7 cellular contexts compared by ENCODE assay signal in genomic region chr6:55617272-55617671, GRCh38. TPM values are rescaled to one million over a fixed set of nuclear protein-coding genes. Genes with fewer than 3 reads are reported as not detected.
DNase-seq lines count a peak whose midpoint lies in the region; FAIRE-seq and TF ChIP-seq lines count a peak whose summit lies in the region.

No MANE protein-coding gene starts in this region.

- intact Hi-C loops in prostate gland (cut with DNase I) = no loop called here

- no peak overlapping the region for H3K9ac ChIP-seq in H1 (replicated peaks in 1 of 4; ENCODE audit: extremely low read depth in 1 of 4, low read depth in 3 of 4, low read length in 3 of 4)

- peak; percentile 63 to 77 for TF ChIP-seq RAD21 in H1 (IDR thresholded peaks at IDR 0.05 in 1 of 2, conservative IDR thresholded peaks at IDR 0.05 in 1 of 2; ENCODE audit: low read depth in 2 of 2, low read length in 2 of 2)

- no peak overlapping the region for H2BK120ac ChIP-seq in H1 (replicated peaks; ENCODE audit: low read depth, low read length)

- H2BK20ac ChIP-seq in H1 (ENCODE audit: low read length) = no peak overlapping the region

- no peak overlapping the region for H4K5ac ChIP-seq in H1 (ENCODE audit: insufficient read length, low read depth, low read length)

- no peak overlapping the region for H4K91ac ChIP-seq in H1 (replicated peaks; ENCODE audit: insufficient read length, low read length)

- no peak overlapping the region for H3K4me3 Mint-ChIP-seq in immature natural killer cell

- H3K18ac ChIP-seq in H1 (ENCODE audit: extremely low read depth, low read length) = no peak overlapping the region; the same call in 1 of the 2 replicates

- POLR2A ChIA-PET in HEK293 (lab: Yijun Ruan, JAX) = no interaction called here
- POLR2A ChIA-PET in H1 (lab: Charles Lee; ENCODE audit: partially characterized antibody) = no interaction called here

- no peak overlapping the region for H4K8ac ChIP-seq in H1 (ENCODE audit: extremely low read depth, insufficient read depth, low read length)

- H2BK12ac ChIP-seq in H1 (ENCODE audit: low read depth, low read length) = no peak overlapping the region

- H3K4me1 ChIP-seq in HEK293 (ENCODE audit: control insufficient read depth, insufficient read depth, low read length) (no peaks in the 10 kb centered on the region), H1 (replicated peaks in 1 of 4; ENCODE audit: control insufficient read depth in 3 of 4, insufficient read depth in 4 of 4, low read length in 3 of 4) (peaks cover 0 to 2% (median 0%) of the 10 kb centered on the region in 4 experiments; a peak in 1 of 7 replicates), prostate gland (replicated peaks) (no peaks in the 10 kb centered on the region)

- no peak overlapping the region for H3K23ac ChIP-seq in H1 (ENCODE audit: insufficient read length)

- peak; percentile 80 for FAIRE-seq in H1 (lab: Jason Lieb, UNC)

- DNase-seq in NCI-H446 treated with DMSO at 0.1 percent for 48 hours (lab: John Stamatoyannopoulos, UW) (peak; percentile 10), H1 (ENCODE audit: low read depth in 1 of 2, low spot score in 2 of 2) (peak in 1 of 2 experiments; percentile 50), prostate gland (ENCODE audit: low spot score) (no peak), immature natural killer cell (no peak)
- DNase-seq in activated CD8-positive, alpha-beta memory T cell treated with anti-CD3 and anti-CD28 coated beads, Interleukin-2, amount 50 U/mL, for 4 hours = no peak

- H4K20me1 ChIP-seq in H1 (replicated peaks in 1 of 2; ENCODE audit: control insufficient read depth in 1 of 2, insufficient read depth in 2 of 2, low read length in 2 of 2) = no peaks in the 10 kb centered on the region

- no peak overlapping the region for H2BK5ac ChIP-seq in H1 (ENCODE audit: low read depth, low read length)

- H2AFZ ChIP-seq in H1 (ENCODE audit: low read length) = no peak overlapping the region

- H3K27ac ChIP-seq in HEK293 (ENCODE audit: extremely low read depth, low read depth, low read length) (no peak overlapping the region), H1 (ENCODE audit: low read depth, low read length) (no peak overlapping the region), prostate gland (no peak overlapping the region)

- TF ChIP-seq POLR2A in H1 (IDR thresholded peaks at IDR 0.05; ENCODE audit: control extremely low read depth in 1 of 2, low read depth in 2 of 2, low read length in 2 of 2) (no peak), prostate gland (IDR thresholded peaks at IDR 0.05) (no peak)

- 84% methylated on average over 5 of the region's 5 CpGs; no CpG with 5 or more reads in 1 of the 2 experiments for WGBS in H1 (ENCODE audit: extremely low coverage in 1 of 2, insufficient coverage in 1 of 2, insufficient read length in 1 of 2, insufficient replicate concordance in 2 of 2, low coverage in 1 of 2, low lambda C conversion rate in 2 of 2, missing lambda C conversion rate in 1 of 2), 2 experiments
- 89% methylated on average over 5 of the region's 5 CpGs for WGBS in prostate gland

- no peaks in the 10 kb centered on the region for H3K79me2 ChIP-seq in H1 (ENCODE audit: control insufficient read depth in 1 of 2, insufficient read depth in 2 of 2, low read length in 2 of 2)

- H3K27me3 ChIP-seq in H1 (replicated peaks in 1 of 4; ENCODE audit: control insufficient read depth in 3 of 4, extremely low read depth in 1 of 4, insufficient read depth in 3 of 4, low read length in 3 of 4) (no peaks in the 10 kb centered on the region), prostate gland (replicated peaks; ENCODE audit: insufficient read depth) (no peaks in the 10 kb centered on the region)

- no peak overlapping the region for H2BK15ac ChIP-seq in H1 (ENCODE audit: low read length)

- no peaks in the 10 kb centered on the region for H3K79me1 ChIP-seq in H1 (ENCODE audit: low read depth, low read length)

- H3K4me2 ChIP-seq in H1 (ENCODE audit: insufficient read depth in 1 of 2, low read depth in 2 of 2, low read length in 2 of 2) = no peak overlapping the region

- H3K23me2 ChIP-seq in H1 (ENCODE audit: low read depth, low read length) = no peaks in the 10 kb centered on the region

- CTCF ChIA-PET in HEK293 (lab: Yijun Ruan, JAX) = interaction anchor here (0.6 to 2.9 kb wide), 46 partner anchors 10 to 1043 kb away, joined by 3 to 20 read pairs (median 4); no protein-coding TSS in a partner anchor
- CTCF ChIA-PET in H1 (lab: Charles Lee; ENCODE audit: partially characterized antibody) = interaction anchor here (0.7 to 2.1 kb wide), 22 partner anchors 10 to 676 kb away, joined by 3 to 8 read pairs (median 4); no protein-coding TSS in a partner anchor

- no peak overlapping the region for H3K14ac ChIP-seq in H1 (ENCODE audit: insufficient read length)

- H3K4me3 ChIP-seq in HEK293 (ENCODE audit: low read depth, low read length) = no peak overlapping the region
- no peak overlapping the region for H3K4me3 ChIP-seq in H1 (ENCODE audit: extremely low read depth in 1 of 4, insufficient read depth in 2 of 4, low read depth in 3 of 4, low read length in 4 of 4)
- no peak overlapping the region for H3K4me3 ChIP-seq in prostate gland

- TF ChIP-seq CTCF in GM12874 (IDR thresholded peaks at IDR 0.05; ENCODE audit: insufficient read depth, low read depth, low read length) (peak; percentile 57; the same call in 1 of the 2 replicates), HEK293 (tag by site-specific recombination; IDR thresholded peaks at IDR 0.05) (no peak), H1 (IDR thresholded peaks at IDR 0.05; ENCODE audit: control extremely low read depth in 1 of 3, insufficient read depth in 1 of 3, low read depth in 1 of 3, low read length in 3 of 3) (peak in 2 of 3 experiments; percentile 64 to 72; a peak in 3 of 4 replicates), prostate gland (IDR thresholded peaks at IDR 0.05) (peak in 3 of 4 experiments; percentile 15 to 39 (median 21))

- no peaks in the 10 kb centered on the region for H3K36me3 Mint-ChIP-seq in immature natural killer cell

- H3K36me3 ChIP-seq in HEK293 (ENCODE audit: control insufficient read depth in 2 of 2, insufficient read depth in 1 of 2, low read length in 2 of 2) (no peaks in the 10 kb centered on the region), H1 (ENCODE audit: control insufficient read depth in 2 of 4, insufficient read depth in 4 of 4, low read length in 3 of 4) (no peaks in the 10 kb centered on the region), prostate gland (no peaks in the 10 kb centered on the region)

- H3K56ac ChIP-seq in H1 (replicated peaks; ENCODE audit: insufficient read length, low read depth, low read length) = no peak overlapping the region

- H2AK5ac ChIP-seq in H1 (ENCODE audit: low read depth, low read length) = no peak overlapping the region

- no peak overlapping the region for H3K4ac ChIP-seq in H1 (replicated peaks; ENCODE audit: insufficient read length, low read depth, low read length)

- no peaks in the 10 kb centered on the region for H3K27me3 Mint-ChIP-seq in immature natural killer cell (ENCODE audit: low read depth in 3 of 3)

- H3K9me3 Mint-ChIP-seq in immature natural killer cell = peaks cover 6 to 34% (median 15%) of the 10 kb centered on the region in 6 donors

- H3K27ac Mint-ChIP-seq in immature natural killer cell = no peak overlapping the region

- no peak for TF ChIP-seq EP300 in H1 (IDR thresholded peaks at IDR 0.05; ENCODE audit: borderline replicate concordance in 1 of 2, low read depth in 2 of 2, low read length in 2 of 2)

- H3K9me3 ChIP-seq in HEK293 (ENCODE audit: control insufficient read depth, insufficient read depth, low read depth, low read length) (no peaks in the 10 kb centered on the region), H1 (ENCODE audit: insufficient read depth in 2 of 2, low read depth in 1 of 2, low read length in 1 of 2) (0 out of 4 replicates have a peak, but pooled peaks cover 0 to 3% of the 10 kb centered on the region in 2 experiments), prostate gland (no peaks in the 10 kb centered on the region)

- no peaks in the 10 kb centered on the region for H3K4me1 Mint-ChIP-seq in immature natural killer cell

TF ChIP-seq in HEK293, 187 proteins besides CTCF, POLR2A, EP300 and RAD21 (continues in another document):
- TF ChIP-seq ZNF654 (tag by site-specific recombination; IDR thresholded peaks at IDR 0.05; ENCODE audit: low read depth) (peak; percentile 54), ZNF558 (tag by site-specific recombination; IDR thresholded peaks at IDR 0.05) (no peak), SP3 (tag by site-specific recombination; IDR thresholded peaks at IDR 0.05) (no peak), ZNF2 (tag by site-specific recombination; IDR thresholded peaks at IDR 0.05) (no peak)

TF ChIP-seq in H1, 55 proteins besides CTCF, POLR2A, EP300 and RAD21:
- TF ChIP-seq YY1 (IDR thresholded peaks at IDR 0.05; ENCODE audit: low read depth, low read length) (peak; percentile 52; the same call in 1 of the 2 replicates), TAF1 (IDR thresholded peaks at IDR 0.05; ENCODE audit: low read depth, low read length) (no peak)

RNA-seq across cellular contexts. Expression of gene HMGCLL1, which starts 38.3 kb away (rescaled TPM):
- 0.41 TPM in 1 of 2 replicates, not detected in the other for total RNA-seq in H1 (2021; fragmentation: NEBNext Ultra II Directional; extraction: Animal tissue kit (Norgen Biotek cat#: 25700))
- polyA plus RNA-seq in H1 (2011; rRNA removed) (0.06 TPM in 1 of 2 replicates, not detected in the other), immature natural killer cell (not detected)
- 0.14 TPM for polyA plus RNA-seq in H1 (2011; cell fraction: cytosol; rRNA removed)
- not detected for polyA plus RNA-seq in H1 (2011; cell fraction: nucleus; rRNA removed)
- polyA plus RNA-seq in H1 (2012, experiment 1 of 2) = 0.14 to 0.19 TPM (median 0.16 TPM) in 4 replicates
- not detected for polyA plus RNA-seq in H1 (2012, experiment 2 of 2)
- polyA plus RNA-seq in H1 (2013, experiment 1 of 2) = 0.12 TPM
- 0.18 TPM for polyA plus RNA-seq in H1 (2013, experiment 2 of 2)
- 0.06 and 0.17 TPM in 2 replicates for polyA minus RNA-seq in H1 (2011; rRNA and poly(A)+ RNA removed)
- polyA minus RNA-seq in H1 (2011; cell fraction: cytosol; rRNA and poly(A)+ RNA removed) = not detected
- polyA minus RNA-seq in H1 (2011; cell fraction: nucleus; rRNA and poly(A)+ RNA removed) = not detected
- total RNA-seq in prostate gland = 1 to 10 TPM; 3.0 to 5.7 TPM
